In genomic region chr3:38122712-38123290, GRCh38 we compare ENCODE assay signal across 16 cellular contexts.
"Had no signal": no experiment of that assay in that cellular context is flagged by ENCODE, and none has a peak within 500 bp of the region (broad histone marks: within the 10 kb centered on the region; RNA-seq: fewer than 3 reads in every experiment).

No MANE protein-coding gene starts in this region.

- H3K4me1 ChIP-seq: neural progenitor cell, pancreas, SJCRH30 had no signal

- H3K27ac Mint-ChIP-seq: activated CD4-positive, alpha-beta T cell treated with anti-CD3 and anti-CD28 coated beads, Interleukin-2, amount 10 ng/mL, durations not matched to agents 24 days and 14 days; activated naive CD4-positive, alpha-beta T cell treated with anti-CD3 and anti-CD28 coated beads, Interleukin-2, amount 10 ng/mL, durations not matched to agents 7 days and 5 days; activated T-helper 1 cell treated with anti-CD3 and anti-CD28 coated beads, Interleukin-12 subunit alpha, Interleukin-12 subunit beta, Interleukin-2, Interleukin-4 antibody, amounts not matched to agents 30 ng/mL and 10 ng/mL and 1 ng/mL, durations not matched to agents 14 hours and 24 hours and 36 hours; T-helper 17 cell had no signal

- H3K27me3 Mint-ChIP-seq: activated CD4-positive, alpha-beta T cell treated with anti-CD3 and anti-CD28 coated beads, Interleukin-2, amount 10 ng/mL, durations not matched to agents 24 days and 14 days; activated naive CD4-positive, alpha-beta T cell treated with anti-CD3 and anti-CD28 coated beads, Interleukin-2, amount 10 ng/mL, durations not matched to agents 7 days and 5 days; naive B cell; T-helper 17 cell had no signal

- H3K27me3 ChIP-seq: cardiac muscle cell, esophagus muscularis mucosa, hepatocyte, neural progenitor cell, pancreas, SJCRH30, upper lobe of left lung had no signal

- DNase-seq: activated CD4-positive, alpha-beta T cell treated with anti-CD3 and anti-CD28 coated beads, Interleukin-2, amount 10 ng/mL, durations not matched to agents 24 days and 14 days; activated naive CD4-positive, alpha-beta T cell treated with anti-CD3 and anti-CD28 coated beads, Interleukin-2, amount 10 ng/mL, durations not matched to agents 7 days and 5 days; islet precursor cell; mammary epithelial cell; naive B cell; SJCRH30; stimulated activated naive CD4-positive, alpha-beta T cell; T-helper 17 cell; upper lobe of left lung; WERI-Rb-1 had no signal

- H3K4me1 Mint-ChIP-seq: neural progenitor cell had no signal

- H3K9ac ChIP-seq: neural progenitor cell had no signal

- ATAC-seq: pancreas, T-helper 17 cell had no signal

- H3K27ac ChIP-seq: cardiac muscle cell, esophagus muscularis mucosa, hepatocyte, neural progenitor cell, pancreas, SJCRH30, upper lobe of left lung, WERI-Rb-1 had no signal

- H3K36me3 ChIP-seq: neural progenitor cell, SJCRH30 had no signal

- H3K4me3 Mint-ChIP-seq: activated CD4-positive, alpha-beta T cell treated with anti-CD3 and anti-CD28 coated beads, Interleukin-2, amount 10 ng/mL, durations not matched to agents 24 days and 14 days; activated naive CD4-positive, alpha-beta T cell treated with anti-CD3 and anti-CD28 coated beads, Interleukin-2, amount 10 ng/mL, durations not matched to agents 7 days and 5 days; activated T-helper 1 cell treated with anti-CD3 and anti-CD28 coated beads, Interleukin-12 subunit alpha, Interleukin-12 subunit beta, Interleukin-2, Interleukin-4 antibody, amounts not matched to agents 30 ng/mL and 10 ng/mL and 1 ng/mL, durations not matched to agents 14 hours and 24 hours and 36 hours; naive B cell; neural progenitor cell; T-helper 17 cell had no signal

- H3K9me3 Mint-ChIP-seq: activated CD4-positive, alpha-beta T cell treated with anti-CD3 and anti-CD28 coated beads, Interleukin-2, amount 10 ng/mL, durations not matched to agents 24 days and 14 days; activated naive CD4-positive, alpha-beta T cell treated with anti-CD3 and anti-CD28 coated beads, Interleukin-2, amount 10 ng/mL, durations not matched to agents 7 days and 5 days; activated T-helper 1 cell treated with anti-CD3 and anti-CD28 coated beads, Interleukin-12 subunit alpha, Interleukin-12 subunit beta, Interleukin-2, Interleukin-4 antibody, amounts not matched to agents 30 ng/mL and 10 ng/mL and 1 ng/mL, durations not matched to agents 14 hours and 24 hours and 36 hours; naive B cell; neural progenitor cell had no signal

- H3K9me3 ChIP-seq: esophagus muscularis mucosa, pancreas, SJCRH30, upper lobe of left lung had no signal

- H3K4me3 ChIP-seq: cardiac muscle cell, esophagus muscularis mucosa, hepatocyte, neural progenitor cell, pancreas, SJCRH30, upper lobe of left lung had no signal
